Comparison of ENCODE assay signal across 10 cellular contexts in the genomic region with DNA sequence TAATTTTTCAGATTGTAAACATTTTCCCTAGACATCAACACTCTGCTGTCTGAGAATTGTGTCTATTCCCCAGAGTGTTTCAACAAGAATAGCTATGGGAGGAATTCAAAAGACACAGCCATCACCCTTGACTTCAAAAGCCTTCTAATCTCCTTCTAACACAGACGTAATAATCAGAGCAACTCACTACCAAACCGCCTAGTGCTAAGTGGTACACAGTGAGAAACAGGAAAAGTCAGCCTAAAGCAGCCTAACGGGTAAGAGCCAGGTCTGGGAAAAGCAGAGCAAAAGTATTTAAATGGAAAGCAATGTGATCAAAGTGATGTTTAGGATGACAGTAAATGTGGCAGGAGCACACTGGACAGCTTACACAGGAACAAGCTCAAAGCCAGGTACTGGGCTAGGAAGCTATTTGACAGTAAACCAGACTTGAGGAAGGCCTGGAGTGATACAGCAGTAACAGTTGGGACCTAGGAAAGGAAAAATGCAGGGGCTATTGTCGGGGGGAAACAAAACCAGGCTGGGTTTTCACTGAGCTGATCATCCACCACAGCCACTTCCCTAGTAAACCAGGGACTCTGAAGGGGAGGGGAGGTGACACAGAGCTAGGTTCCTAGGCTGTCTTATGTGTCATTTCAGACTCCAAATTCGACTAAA. TPM values are rescaled to one million over a fixed set of nuclear protein-coding genes. Genes with fewer than 3 reads are reported as not detected.
A peak's percentile ranks its signal among the peaks of the same experiment; 100 is the strongest.
DNase-seq lines count a peak whose midpoint lies in the region; ATAC-seq, FAIRE-seq and TF ChIP-seq lines count a peak whose summit lies in the region.
"Had no signal": no experiment of that assay in that cellular context is flagged by ENCODE, and none has a peak within 500 bp of the region (broad histone marks: within the 10 kb centered on the region; RNA-seq: fewer than 3 reads in every experiment).

No MANE protein-coding gene starts in this region.

- peak; percentile 32 for DNase-seq in NCI-H2171 treated with DMSO at 0.1 percent for 48 hours (lab: John Stamatoyannopoulos, UW)
- DNase-seq in NCI-H2171 (lab: John Stamatoyannopoulos, UW): no peak
- peak in 2 of 4 experiments; percentile 35 to 68 for DNase-seq in K562 (ENCODE audit: extremely low read depth in 1 of 4, low spot score in 3 of 4)
- no peak for DNase-seq in lower lobe of right lung
- DNase-seq in testis: no peak
- no peak for DNase-seq in NCI-H2196 treated with DMSO at 0.1 percent for 48 hours (lab: John Stamatoyannopoulos, UW; ENCODE audit: unreplicated experiment)
- DNase-seq in HEK293T (ENCODE audit: extremely low spot score): no peak
- no peak for DNase-seq in NCI-H748 (lab: John Stamatoyannopoulos, UW; ENCODE audit: unreplicated experiment)
- DNase-seq: PC-9 had no signal

- FAIRE-seq in K562 (lab: Jason Lieb, UNC): peak; percentile 83
- FAIRE-seq: colon had no signal

- H3K4me3 ChIP-seq in K562: no peak overlapping the region
- H3K4me3 ChIP-seq in lower lobe of right lung: no peak overlapping the region
- no peak overlapping the region for H3K4me3 ChIP-seq in testis
- H3K4me3 ChIP-seq: PC-9 had no signal

- H3K36me3 ChIP-seq in K562 (ENCODE audit: control insufficient read depth, insufficient read depth, low read length) (peaks cover 69% of the 10 kb centered on the region), lower lobe of right lung (peaks cover 27% of the 10 kb centered on the region), testis (ENCODE audit: low read depth, missing control alignments) (no peaks in the 10 kb centered on the region)

- no peak for TF ChIP-seq RAD21 in K562 (CRISPR knock-in tag; conservative IDR thresholded peaks at IDR 0.05 in 1 of 2, IDR thresholded peaks at IDR 0.05 in 1 of 2)

- no TSS peak for BruUV-seq in K562 (replicated peaks; lab: Mats Ljungman, UMichigan)

- 4% methylated on average over 5 of the region's 5 CpGs for WGBS in K562 (ENCODE audit: insufficient coverage, low coverage, missing lambda C conversion rate)
- 24 to 38% methylated on average over 5 of the region's 5 CpGs for WGBS in testis, 2 donors

- H4K20me1 ChIP-seq in K562 (replicated peaks; ENCODE audit: control insufficient read depth, insufficient read depth, low read length): peaks cover 34% of the 10 kb centered on the region

- peak overlapping the region; percentile 66 for H3K4me2 ChIP-seq in K562 (ENCODE audit: insufficient read depth, low read length)
- H3K4me2 ChIP-seq: PC-9 had no signal

- in situ Hi-C loops in K562 (cut with MboI): no loop called here

- H3K9me1 ChIP-seq in K562 (ENCODE audit: control insufficient read depth, insufficient read depth, low read length): peaks cover 10% of the 10 kb centered on the region

- H3K9me3 ChIP-seq in K562 (replicated peaks; ENCODE audit: control insufficient read depth, insufficient read depth, low read depth, low read length) (no peaks in the 10 kb centered on the region), lower lobe of right lung (no peaks in the 10 kb centered on the region), testis (no peaks in the 10 kb centered on the region)

- H2AFZ ChIP-seq in K562 (ENCODE audit: low read depth, low read length): no peak overlapping the region
- H2AFZ ChIP-seq: PC-9 had no signal

- ATAC-seq in K562 (peak; percentile 76), lower lobe of right lung (peak; percentile 70 to 77)

- H3K4me1 ChIP-seq in K562 (replicated peaks in 1 of 2; ENCODE audit: control insufficient read depth in 2 of 2, insufficient read depth in 2 of 2, low read length in 2 of 2) (peaks cover 16 to 60% of the 10 kb centered on the region in 2 experiments), lower lobe of right lung (peaks cover 46% of the 10 kb centered on the region), testis (peaks cover 20% of the 10 kb centered on the region)

- POLR2A ChIA-PET in K562 (lab: Yijun Ruan, JAX): interaction anchor here (0.6 to 4.2 kb wide), 9 partner anchors 9 to 499 kb away, joined by 3 to 52 read pairs (median 7); no protein-coding TSS in a partner anchor
- POLR2A ChIA-PET in HEK293T (lab: Yijun Ruan, JAX): interaction anchor here (1.1 to 2.3 kb wide), 2 partner anchors 29 to 31 kb away, joined by 5 to 8 read pairs; no protein-coding TSS in a partner anchor

- intact Hi-C loops in K562 (cut with micrococcal nuclease): loop anchor here (2.0 kb wide), 1 partner anchor 27 kb away; no protein-coding TSS in a partner anchor
- intact Hi-C loops in lower lobe of right lung (cut with DNase I): no loop called here
- intact Hi-C loops in testis (cut with DNase I; ENCODE audit: low total_unique reads): no loop called here

- H3K27ac ChIP-seq in K562 (ENCODE audit: extremely low read depth, low read depth, low read length) (peak overlapping the region; percentile 63), lower lobe of right lung (peak overlapping the region; percentile 61), testis (peak overlapping the region; percentile 64 to 81)
- H3K27ac ChIP-seq: PC-9 had no signal

- peak overlapping the region in 1 of 2 experiments; percentile 17; a peak in 1 of 4 replicates for H3K9ac ChIP-seq in K562 (ENCODE audit: insufficient read depth in 1 of 2, low read depth in 2 of 2, low read length in 2 of 2)

- no peak for TF ChIP-seq CTCF in K562 (IDR thresholded peaks at IDR 0.05 in 2 of 3, conservative IDR thresholded peaks at IDR 0.05 in 1 of 3; ENCODE audit: insufficient read depth in 2 of 3, low read depth in 1 of 3, low read length in 3 of 3)
- no peak for TF ChIP-seq CTCF in lower lobe of right lung (IDR thresholded peaks at IDR 0.05)
- no peak for TF ChIP-seq CTCF in testis (IDR thresholded peaks at IDR 0.05)

- TF ChIP-seq EP300 in K562 (IDR thresholded peaks at IDR 0.05; ENCODE audit: low read length): peak; percentile 24; the same call in 1 of the 2 replicates

- CTCF ChIA-PET in K562 (lab: Yijun Ruan, JAX; ENCODE audit: low intra/inter-chr PET ratio): no interaction called here
- CTCF ChIA-PET in HEK293T (lab: Yijun Ruan, JAX): interaction anchor here (1.5 kb wide), 1 partner anchor 11 kb away, joined by 6 read pairs; no protein-coding TSS in a partner anchor

- H3K27me3 ChIP-seq in K562 (ENCODE audit: control insufficient read depth in 2 of 2, insufficient read depth in 2 of 2, low read length in 2 of 2) (no peaks in the 10 kb centered on the region), lower lobe of right lung (ENCODE audit: low read depth) (no peaks in the 10 kb centered on the region), testis (no peaks in the 10 kb centered on the region)

- TF ChIP-seq POLR2A in K562 (conservative IDR thresholded peaks at IDR 0.05): no peak
- TF ChIP-seq POLR2A in testis (IDR thresholded peaks at IDR 0.05): no peak

- peaks cover 88% of the 10 kb centered on the region for H3K79me2 ChIP-seq in K562 (ENCODE audit: control insufficient read depth, insufficient read depth, low read length)

TF ChIP-seq in K562, 482 proteins besides CTCF, POLR2A, EP300 and RAD21 (continues in another document):
- TF ChIP-seq, protein P1, sequence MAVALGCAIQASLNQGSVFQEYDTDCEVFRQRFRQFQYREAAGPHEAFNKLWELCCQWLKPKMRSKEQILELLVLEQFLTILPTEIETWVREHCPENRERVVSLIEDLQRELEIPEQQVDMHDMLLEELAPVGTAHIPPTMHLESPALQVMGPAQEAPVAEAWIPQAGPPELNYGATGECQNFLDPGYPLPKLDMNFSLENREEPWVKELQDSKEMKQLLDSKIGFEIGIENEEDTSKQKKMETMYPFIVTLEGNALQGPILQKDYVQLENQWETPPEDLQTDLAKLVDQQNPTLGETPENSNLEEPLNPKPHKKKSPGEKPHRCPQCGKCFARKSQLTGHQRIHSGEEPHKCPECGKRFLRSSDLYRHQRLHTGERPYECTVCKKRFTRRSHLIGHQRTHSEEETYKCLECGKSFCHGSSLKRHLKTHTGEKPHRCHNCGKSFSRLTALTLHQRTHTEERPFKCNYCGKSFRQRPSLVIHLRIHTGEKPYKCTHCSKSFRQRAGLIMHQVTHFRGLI (CRISPR knock-in tag; IDR thresholded peaks at IDR 0.05): no peak

TF ChIP-seq in HEK293T, 16 proteins besides CTCF, POLR2A, EP300 and RAD21 (continues in another document):
- no peak for TF ChIP-seq L3MBTL2 (conservative IDR thresholded peaks at IDR 0.05)
- TF ChIP-seq NFRKB (IDR thresholded peaks at IDR 0.05): no peak
- TF ChIP-seq, protein P2, sequence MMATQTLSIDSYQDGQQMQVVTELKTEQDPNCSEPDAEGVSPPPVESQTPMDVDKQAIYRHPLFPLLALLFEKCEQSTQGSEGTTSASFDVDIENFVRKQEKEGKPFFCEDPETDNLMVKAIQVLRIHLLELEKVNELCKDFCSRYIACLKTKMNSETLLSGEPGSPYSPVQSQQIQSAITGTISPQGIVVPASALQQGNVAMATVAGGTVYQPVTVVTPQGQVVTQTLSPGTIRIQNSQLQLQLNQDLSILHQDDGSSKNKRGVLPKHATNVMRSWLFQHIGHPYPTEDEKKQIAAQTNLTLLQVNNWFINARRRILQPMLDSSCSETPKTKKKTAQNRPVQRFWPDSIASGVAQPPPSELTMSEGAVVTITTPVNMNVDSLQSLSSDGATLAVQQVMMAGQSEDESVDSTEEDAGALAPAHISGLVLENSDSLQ (IDR thresholded peaks at IDR 0.05): no peak
- TF ChIP-seq SUZ12 (IDR thresholded peaks at IDR 0.05): no peak
- TF ChIP-seq ZNF384 (IDR thresholded peaks at IDR 0.05): no peak
- TF ChIP-seq FOXK2 (IDR thresholded peaks at IDR 0.05): no peak
- no peak for TF ChIP-seq SP1 (IDR thresholded peaks at IDR 0.05)
- no peak for TF ChIP-seq BHLHE40 (IDR thresholded peaks at IDR 0.05; ENCODE audit: borderline replicate concordance)

RNA-seq across cellular contexts. Expression of a gene that starts 29.4 kb away (rescaled TPM):
- total RNA-seq in K562 (2011; cell fraction: chromatin; rRNA removed; ENCODE audit: low replicate concordance): 275 and 365 TPM in 2 replicates
- 109 and 134 TPM in 2 replicates for total RNA-seq in K562 (2011; cell fraction: nucleolus; rRNA removed)
- 215 and 268 TPM in 2 replicates for total RNA-seq in K562 (2011; cell fraction: nucleoplasm; rRNA removed)
- total RNA-seq in K562 (2014; rRNA removed) (118 and 123 TPM in 2 replicates), K562 (2014; rRNA removed; fragmentation: Illumina TruSeq; extraction: Trizol) (154 and 166 TPM in 2 replicates), K562 (2015; rRNA removed; fragmentation: Illumina TruSeq; extraction: Trizol) (141 and 147 TPM in 2 replicates), K562 (2021) (206 TPM in 2 replicates), lower lobe of right lung (307 TPM), testis (10 to 100 TPM; 57.2 to 73.4 TPM)
- polyA plus RNA-seq in K562 (2011; rRNA removed) (265 and 280 TPM in 2 replicates), K562 (2014; fragmentation: Illumina TruSeq; extraction: Trizol) (142 and 159 TPM in 2 replicates), K562 (2014; fragmentation: Nextera tagmentation; extraction: Ambion mirVana) (10 to 100 TPM; 55.2 to 68.6 TPM), K562 (2014; rRNA removed) (125 and 150 TPM in 2 replicates), testis (ENCODE audit: insufficient read depth, low read depth, low replicate concordance) (70.2 TPM)
- 140 and 201 TPM in 2 replicates for polyA plus RNA-seq in K562 (2011; cell fraction: cytosol; rRNA removed)
- 132 and 151 TPM in 2 replicates for polyA plus RNA-seq in K562 (2011; cell fraction: nucleus; rRNA removed)
- polyA plus RNA-seq in K562 (2012): 106 and 126 TPM in 2 replicates
- 667 and 775 TPM in 2 replicates for polyA minus RNA-seq in K562 (2011; rRNA and poly(A)+ RNA removed)
- polyA minus RNA-seq in K562 (2011; cell fraction: cytosol; rRNA and poly(A)+ RNA removed): 210 and 245 TPM in 2 replicates
- 85.0 and 160 TPM in 2 replicates for polyA minus RNA-seq in K562 (2011; cell fraction: nucleus; rRNA and poly(A)+ RNA removed)
